ENCODE assay signal across 1 cellular context in genomic region chr20:62804632-62805364, GRCh38.
TF ChIP-seq lines count a peak whose summit lies in the region.

Gene OGFR (plus strand): TSS chr20:62804835. CDS start chr20:62804860, 25 bp downstream.

TF ChIP-seq in HepG2, 621 proteins besides CTCF, POLR2A, EP300 and RAD21 (continued from another document and continues in another):
- TF ChIP-seq, protein P1, sequence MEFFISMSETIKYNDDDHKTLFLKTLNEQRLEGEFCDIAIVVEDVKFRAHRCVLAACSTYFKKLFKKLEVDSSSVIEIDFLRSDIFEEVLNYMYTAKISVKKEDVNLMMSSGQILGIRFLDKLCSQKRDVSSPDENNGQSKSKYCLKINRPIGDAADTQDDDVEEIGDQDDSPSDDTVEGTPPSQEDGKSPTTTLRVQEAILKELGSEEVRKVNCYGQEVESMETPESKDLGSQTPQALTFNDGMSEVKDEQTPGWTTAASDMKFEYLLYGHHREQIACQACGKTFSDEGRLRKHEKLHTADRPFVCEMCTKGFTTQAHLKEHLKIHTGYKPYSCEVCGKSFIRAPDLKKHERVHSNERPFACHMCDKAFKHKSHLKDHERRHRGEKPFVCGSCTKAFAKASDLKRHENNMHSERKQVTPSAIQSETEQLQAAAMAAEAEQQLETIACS (CRISPR knock-in tag; IDR thresholded peaks at IDR 0.05) = peak; percentile 60
- TF ChIP-seq ZC3H13 (CRISPR knock-in tag; IDR thresholded peaks at IDR 0.05) (peak; percentile 77; the same call in 1 of the 2 replicates), SIX4 (CRISPR knock-in tag; IDR thresholded peaks at IDR 0.05) (no peak), RORA (CRISPR knock-in tag; IDR thresholded peaks at IDR 0.05) (no peak), PRMT3 (CRISPR knock-in tag; IDR thresholded peaks at IDR 0.05; ENCODE audit: borderline replicate concordance, low read depth) (no peak), SMAD9 (CRISPR knock-in tag; IDR thresholded peaks at IDR 0.05) (no peak), ZNF598 (CRISPR knock-in tag; IDR thresholded peaks at IDR 0.05; ENCODE audit: borderline replicate concordance) (no peak), PAX8 (CRISPR knock-in tag; IDR thresholded peaks at IDR 0.05; ENCODE audit: borderline replicate concordance) (peak; percentile 81; the same call in 1 of the 2 replicates), MEIS2 (CRISPR knock-in tag; IDR thresholded peaks at IDR 0.05) (peak; percentile 66; the same call in 1 of the 2 replicates), CBFB (CRISPR knock-in tag; IDR thresholded peaks at IDR 0.05) (0 out of 2 replicates have a peak, but pooled peaks have one; percentile 66), KAT2B (IDR thresholded peaks at IDR 0.05; ENCODE audit: borderline replicate concordance, low read depth, low read length) (no peak), MAX (IDR thresholded peaks at IDR 0.05) (peak; percentile 80), PHF5A (CRISPR knock-in tag; IDR thresholded peaks at IDR 0.05; ENCODE audit: low read depth, unreplicated experiment) (peak; percentile 38), ZNF224 (CRISPR knock-in tag; IDR thresholded peaks at IDR 0.05) (no peak), ZSCAN20 (CRISPR knock-in tag; IDR thresholded peaks at IDR 0.05; ENCODE audit: borderline replicate concordance) (peak; percentile 74; the same call in 1 of the 2 replicates), ZNF263 (CRISPR knock-in tag; IDR thresholded peaks at IDR 0.05) (peak; percentile 91), HNRNPK (IDR thresholded peaks at IDR 0.05; ENCODE audit: low read depth, low read length, poor library complexity, severe bottlenecking) (peak; percentile 71), ZNF569 (CRISPR knock-in tag; IDR thresholded peaks at IDR 0.05; ENCODE audit: borderline replicate concordance) (no peak), ELF3 (CRISPR knock-in tag; IDR thresholded peaks at IDR 0.05) (peak; percentile 69), ATF3 (CRISPR knock-in tag; IDR thresholded peaks at IDR 0.05) (peak; percentile 26; the same call in 1 of the 2 replicates), ZNF468 (CRISPR knock-in tag; IDR thresholded peaks at IDR 0.05) (no peak), SRSF9 (IDR thresholded peaks at IDR 0.05; ENCODE audit: borderline replicate concordance, insufficient read depth, low read depth, low read length, poor library complexity, severe bottlenecking) (no peak), TP53 (CRISPR knock-in tag; conservative IDR thresholded peaks at IDR 0.05) (no peak), HOXA5 (CRISPR knock-in tag; IDR thresholded peaks at IDR 0.05) (0 out of 2 replicates have a peak, but pooled peaks have one; percentile 57), CBX5 (CRISPR knock-in tag; IDR thresholded peaks at IDR 0.05; ENCODE audit: borderline replicate concordance) (0 out of 2 replicates have a peak, but pooled peaks have one; percentile 56), LRRFIP1 (CRISPR knock-in tag; conservative IDR thresholded peaks at IDR 0.05) (no peak), ARNTL (CRISPR knock-in tag; IDR thresholded peaks at IDR 0.05) (peak; percentile 41; the same call in 1 of the 2 replicates), TEAD2 (CRISPR knock-in tag; IDR thresholded peaks at IDR 0.05) (0 out of 2 replicates have a peak, but pooled peaks have one; percentile 15), ZNF329 (CRISPR knock-in tag; IDR thresholded peaks at IDR 0.05; ENCODE audit: low read depth) (peak; percentile 78; the same call in 1 of the 2 replicates), MLXIP (CRISPR knock-in tag; IDR thresholded peaks at IDR 0.05; ENCODE audit: borderline replicate concordance) (no peak), ELF1 (CRISPR knock-in tag; IDR thresholded peaks at IDR 0.05) (peak; percentile 67; the same call in 1 of the 2 replicates), KLF11 (CRISPR knock-in tag; IDR thresholded peaks at IDR 0.05) (no peak), MEIS1 (CRISPR knock-in tag; IDR thresholded peaks at IDR 0.05; ENCODE audit: borderline replicate concordance) (0 out of 2 replicates have a peak, but pooled peaks have one; percentile 30), ZNF431 (CRISPR knock-in tag; IDR thresholded peaks at IDR 0.05; ENCODE audit: borderline replicate concordance, low read depth) (0 out of 2 replicates have a peak, but pooled peaks have one; percentile 20), HMGXB4 (CRISPR knock-in tag; IDR thresholded peaks at IDR 0.05; ENCODE audit: borderline replicate concordance in 1 of 2, low read depth in 1 of 2) (peak; percentile 70 to 76; a peak in 3 of 4 replicates), YEATS4 (CRISPR knock-in tag; IDR thresholded peaks at IDR 0.05; ENCODE audit: borderline replicate concordance) (peak; percentile 82), YY1 (IDR thresholded peaks at IDR 0.05; ENCODE audit: insufficient read depth, insufficient replicate concordance, low read depth, low read length) (no peak), IRF1 (CRISPR knock-in tag; IDR thresholded peaks at IDR 0.05; ENCODE audit: low read depth) (peak; percentile 100), ZNF160 (CRISPR knock-in tag; IDR thresholded peaks at IDR 0.05) (peak; percentile 70; the same call in 1 of the 2 replicates), IRF2 (CRISPR knock-in tag; IDR thresholded peaks at IDR 0.05) (peak; percentile 100)
- TF ChIP-seq, protein P2, sequence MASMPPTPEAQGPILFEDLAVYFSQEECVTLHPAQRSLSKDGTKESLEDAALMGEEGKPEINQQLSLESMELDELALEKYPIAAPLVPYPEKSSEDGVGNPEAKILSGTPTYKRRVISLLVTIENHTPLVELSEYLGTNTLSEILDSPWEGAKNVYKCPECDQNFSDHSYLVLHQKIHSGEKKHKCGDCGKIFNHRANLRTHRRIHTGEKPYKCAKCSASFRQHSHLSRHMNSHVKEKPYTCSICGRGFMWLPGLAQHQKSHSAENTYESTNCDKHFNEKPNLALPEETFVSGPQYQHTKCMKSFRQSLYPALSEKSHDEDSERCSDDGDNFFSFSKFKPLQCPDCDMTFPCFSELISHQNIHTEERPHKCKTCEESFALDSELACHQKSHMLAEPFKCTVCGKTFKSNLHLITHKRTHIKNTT (CRISPR knock-in tag; IDR thresholded peaks at IDR 0.05) = no peak
- TF ChIP-seq, protein P3, sequence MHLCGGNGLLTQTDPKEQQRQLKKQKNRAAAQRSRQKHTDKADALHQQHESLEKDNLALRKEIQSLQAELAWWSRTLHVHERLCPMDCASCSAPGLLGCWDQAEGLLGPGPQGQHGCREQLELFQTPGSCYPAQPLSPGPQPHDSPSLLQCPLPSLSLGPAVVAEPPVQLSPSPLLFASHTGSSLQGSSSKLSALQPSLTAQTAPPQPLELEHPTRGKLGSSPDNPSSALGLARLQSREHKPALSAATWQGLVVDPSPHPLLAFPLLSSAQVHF (CRISPR knock-in tag; IDR thresholded peaks at IDR 0.05) = peak; percentile 81; the same call in 1 of the 2 replicates
- TF ChIP-seq, protein P4, sequence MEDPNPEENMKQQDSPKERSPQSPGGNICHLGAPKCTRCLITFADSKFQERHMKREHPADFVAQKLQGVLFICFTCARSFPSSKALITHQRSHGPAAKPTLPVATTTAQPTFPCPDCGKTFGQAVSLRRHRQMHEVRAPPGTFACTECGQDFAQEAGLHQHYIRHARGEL (CRISPR knock-in tag; IDR thresholded peaks at IDR 0.05) = 0 out of 2 replicates have a peak, but pooled peaks have one; percentile 64
- TF ChIP-seq, protein P5, sequence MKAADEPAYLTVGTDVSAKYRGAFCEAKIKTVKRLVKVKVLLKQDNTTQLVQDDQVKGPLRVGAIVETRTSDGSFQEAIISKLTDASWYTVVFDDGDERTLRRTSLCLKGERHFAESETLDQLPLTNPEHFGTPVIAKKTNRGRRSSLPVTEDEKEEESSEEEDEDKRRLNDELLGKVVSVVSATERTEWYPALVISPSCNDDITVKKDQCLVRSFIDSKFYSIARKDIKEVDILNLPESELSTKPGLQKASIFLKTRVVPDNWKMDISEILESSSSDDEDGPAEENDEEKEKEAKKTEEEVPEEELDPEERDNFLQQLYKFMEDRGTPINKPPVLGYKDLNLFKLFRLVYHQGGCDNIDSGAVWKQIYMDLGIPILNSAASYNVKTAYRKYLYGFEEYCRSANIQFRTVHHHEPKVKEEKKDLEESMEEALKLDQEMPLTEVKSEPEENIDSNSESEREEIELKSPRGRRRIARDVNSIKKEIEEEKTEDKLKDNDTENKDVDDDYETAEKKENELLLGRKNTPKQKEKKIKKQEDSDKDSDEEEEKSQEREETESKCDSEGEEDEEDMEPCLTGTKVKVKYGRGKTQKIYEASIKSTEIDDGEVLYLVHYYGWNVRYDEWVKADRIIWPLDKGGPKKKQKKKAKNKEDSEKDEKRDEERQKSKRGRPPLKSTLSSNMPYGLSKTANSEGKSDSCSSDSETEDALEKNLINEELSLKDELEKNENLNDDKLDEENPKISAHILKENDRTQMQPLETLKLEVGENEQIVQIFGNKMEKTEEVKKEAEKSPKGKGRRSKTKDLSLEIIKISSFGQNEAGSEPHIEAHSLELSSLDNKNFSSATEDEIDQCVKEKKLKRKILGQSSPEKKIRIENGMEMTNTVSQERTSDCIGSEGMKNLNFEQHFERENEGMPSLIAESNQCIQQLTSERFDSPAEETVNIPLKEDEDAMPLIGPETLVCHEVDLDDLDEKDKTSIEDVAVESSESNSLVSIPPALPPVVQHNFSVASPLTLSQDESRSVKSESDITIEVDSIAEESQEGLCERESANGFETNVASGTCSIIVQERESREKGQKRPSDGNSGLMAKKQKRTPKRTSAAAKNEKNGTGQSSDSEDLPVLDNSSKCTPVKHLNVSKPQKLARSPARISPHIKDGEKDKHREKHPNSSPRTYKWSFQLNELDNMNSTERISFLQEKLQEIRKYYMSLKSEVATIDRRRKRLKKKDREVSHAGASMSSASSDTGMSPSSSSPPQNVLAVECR (CRISPR knock-in tag; IDR thresholded peaks at IDR 0.05; ENCODE audit: borderline replicate concordance) = peak; percentile 77
- TF ChIP-seq, protein P6, sequence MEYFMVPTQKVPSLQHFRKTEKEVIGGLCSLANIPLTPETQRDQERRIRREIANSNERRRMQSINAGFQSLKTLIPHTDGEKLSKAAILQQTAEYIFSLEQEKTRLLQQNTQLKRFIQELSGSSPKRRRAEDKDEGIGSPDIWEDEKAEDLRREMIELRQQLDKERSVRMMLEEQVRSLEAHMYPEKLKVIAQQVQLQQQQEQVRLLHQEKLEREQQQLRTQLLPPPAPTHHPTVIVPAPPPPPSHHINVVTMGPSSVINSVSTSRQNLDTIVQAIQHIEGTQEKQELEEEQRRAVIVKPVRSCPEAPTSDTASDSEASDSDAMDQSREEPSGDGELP (IDR thresholded peaks at IDR 0.05; ENCODE audit: borderline replicate concordance, low read depth) = 0 out of 2 replicates have a peak, but pooled peaks have one; percentile 9
